Comparison of ENCODE assay signal across 9 cellular contexts in genomic region chr22:46593211-46593676, GRCh38. TPM values are rescaled to one million over a fixed set of nuclear protein-coding genes. Genes with fewer than 3 reads are reported as not detected.
DNase-seq lines count a peak whose midpoint lies in the region; ATAC-seq and TF ChIP-seq lines count a peak whose summit lies in the region.
"Had no signal": no experiment of that assay in that cellular context is flagged by ENCODE, and none has a peak within 500 bp of the region (broad histone marks: within the 10 kb centered on the region; RNA-seq: fewer than 3 reads in every experiment).

No MANE protein-coding gene starts in this region.

- no peaks in the 10 kb centered on the region for H3K9me3 Mint-ChIP-seq in effector memory CD8-positive, alpha-beta T cell

- peaks cover 19% of the 10 kb centered on the region for H4K20me1 ChIP-seq in OCI-LY3 (ENCODE audit: insufficient read depth, low read length)

- peak; percentile 45 for ATAC-seq in effector memory CD8-positive, alpha-beta T cell (replicated peaks)
- ATAC-seq in GM19455 (IDR thresholded peaks at IDR 0.05; ENCODE audit: unreplicated experiment) = no peak

- H2AFZ ChIP-seq in OCI-LY3 (ENCODE audit: low read depth, low read length) = no peak overlapping the region

- peaks cover 7% of the 10 kb centered on the region for H3K36me3 ChIP-seq in OCI-LY3 (replicated peaks; ENCODE audit: low read depth, low read length)
- H3K36me3 ChIP-seq in spleen = no peaks in the 10 kb centered on the region

- H3K4me1 ChIP-seq in OCI-LY3 (ENCODE audit: low read length) = peaks cover 57% of the 10 kb centered on the region
- H3K4me1 ChIP-seq in spleen = peaks cover 8 to 88% (median 52%) of the 10 kb centered on the region in 6 donors

- no peak for DNase-seq in effector memory CD8-positive, alpha-beta T cell
- DNase-seq in spleen (peak; percentile 91), COLO668 (lab: John Stamatoyannopoulos, UW; ENCODE audit: unreplicated experiment) (no peak), SK-N-DZ (ENCODE audit: low spot score) (no peak)
- no peak for DNase-seq in stimulated activated CD4-positive, alpha-beta T cell treated with anti-CD3 and anti-CD28 coated beads, Interleukin-2, amount 100 ng/mL, for 48 hours
- DNase-seq: SHP77 had no signal

- peak; percentile 43 for TF ChIP-seq POLR2A in GM19099 (IDR thresholded peaks at IDR 0.05; ENCODE audit: extremely low read depth, insufficient read length, low read depth)
- peak in 1 of 3 donors; percentile 5 for TF ChIP-seq POLR2A in spleen (IDR thresholded peaks at IDR 0.05)

- H3K4me1 Mint-ChIP-seq in effector memory CD8-positive, alpha-beta T cell (ENCODE audit: low read depth in 2 of 2) = peaks cover 12 to 27% of the 10 kb centered on the region in 2 donors

- H3K27me3 Mint-ChIP-seq in effector memory CD8-positive, alpha-beta T cell = no peaks in the 10 kb centered on the region

- no peak overlapping the region for H3K27ac Mint-ChIP-seq in effector memory CD8-positive, alpha-beta T cell

- H3K27me3 ChIP-seq in OCI-LY3 (ENCODE audit: low read depth, low read length) = no peaks in the 10 kb centered on the region
- no peaks in the 10 kb centered on the region for H3K27me3 ChIP-seq in spleen (replicated peaks in 1 of 7)

- H3K9me3 ChIP-seq in OCI-LY3 (ENCODE audit: insufficient read depth, low read length) = no peaks in the 10 kb centered on the region
- no peaks in the 10 kb centered on the region for H3K9me3 ChIP-seq in spleen

- peaks cover 3% of the 10 kb centered on the region for H3K36me3 Mint-ChIP-seq in effector memory CD8-positive, alpha-beta T cell (ENCODE audit: insufficient read depth)

- H3K9ac ChIP-seq in OCI-LY3 (ENCODE audit: low read length) = peak overlapping the region; percentile 54

- H3K4me2 ChIP-seq in OCI-LY3 (ENCODE audit: low read length) = peak overlapping the region; percentile 83

- TF ChIP-seq CTCF in OCI-LY3 (IDR thresholded peaks at IDR 0.05; ENCODE audit: low read depth, low read length) (no peak), spleen (IDR thresholded peaks at IDR 0.05 in 8 of 11, conservative IDR thresholded peaks at IDR 0.05 in 3 of 11) (no peak)

- H3K27ac ChIP-seq in OCI-LY3 (ENCODE audit: low read length) (peak overlapping the region; percentile 84), spleen (peak overlapping the region; percentile 42 to 89 (median 80))

- intact Hi-C loops in spleen (cut with DNase I; ENCODE audit: low total_unique reads) = no loop called here

- H3K79me2 ChIP-seq in OCI-LY3 (ENCODE audit: low read length) = peaks cover 55% of the 10 kb centered on the region

- H3K4me3 Mint-ChIP-seq in effector memory CD8-positive, alpha-beta T cell = peak overlapping the region in 1 of 2 donors; percentile 74

- WGBS in spleen, 5 donors = 36 to 63% (median 44%) methylated on average over 5 to 19 of the region's 19 CpGs

- peak overlapping the region; percentile 64 for H3K4me3 ChIP-seq in OCI-LY3 (ENCODE audit: low read length)
- peak overlapping the region in 5 of 8 donors; percentile 2 to 63 (median 31) for H3K4me3 ChIP-seq in spleen

RNA-seq across cellular contexts. Expression of gene GRAMD4, which starts 26.9 kb away (rescaled TPM):
- total RNA-seq in spleen = 10 to 100 TPM; 20.8 to 46.1 (median 33.1) TPM
- polyA plus RNA-seq in spleen = 10 to 100 TPM; 16.0 to 26.3 (median 21.5) TPM
- polyA plus RNA-seq in SK-N-DZ (2014; cell fraction: cytosol; rRNA removed) = 28.9 and 29.1 TPM in 2 replicates
- 45.5 and 75.0 TPM in 2 replicates for polyA plus RNA-seq in SK-N-DZ (2014; cell fraction: nucleus; rRNA removed)

RNA-seq across cellular contexts. Expression of gene CELSR1, which starts 55.8 kb away (rescaled TPM):
- 10 to 100 TPM in 2 of 7 donors, 1 to 10 TPM in 5; 4.3 to 12.7 (median 8.0) TPM for total RNA-seq in spleen
- polyA plus RNA-seq in spleen = 10 to 100 TPM in 2 of 3 donors, 1 to 10 TPM in 1; 8.2 to 13.1 (median 11.4) TPM
- polyA plus RNA-seq in SK-N-DZ (2014; cell fraction: cytosol; rRNA removed) = 0.32 TPM in 2 replicates
- polyA plus RNA-seq in SK-N-DZ (2014; cell fraction: nucleus; rRNA removed) = 0.56 and 1.6 TPM in 2 replicates
